In the genomic region with DNA sequence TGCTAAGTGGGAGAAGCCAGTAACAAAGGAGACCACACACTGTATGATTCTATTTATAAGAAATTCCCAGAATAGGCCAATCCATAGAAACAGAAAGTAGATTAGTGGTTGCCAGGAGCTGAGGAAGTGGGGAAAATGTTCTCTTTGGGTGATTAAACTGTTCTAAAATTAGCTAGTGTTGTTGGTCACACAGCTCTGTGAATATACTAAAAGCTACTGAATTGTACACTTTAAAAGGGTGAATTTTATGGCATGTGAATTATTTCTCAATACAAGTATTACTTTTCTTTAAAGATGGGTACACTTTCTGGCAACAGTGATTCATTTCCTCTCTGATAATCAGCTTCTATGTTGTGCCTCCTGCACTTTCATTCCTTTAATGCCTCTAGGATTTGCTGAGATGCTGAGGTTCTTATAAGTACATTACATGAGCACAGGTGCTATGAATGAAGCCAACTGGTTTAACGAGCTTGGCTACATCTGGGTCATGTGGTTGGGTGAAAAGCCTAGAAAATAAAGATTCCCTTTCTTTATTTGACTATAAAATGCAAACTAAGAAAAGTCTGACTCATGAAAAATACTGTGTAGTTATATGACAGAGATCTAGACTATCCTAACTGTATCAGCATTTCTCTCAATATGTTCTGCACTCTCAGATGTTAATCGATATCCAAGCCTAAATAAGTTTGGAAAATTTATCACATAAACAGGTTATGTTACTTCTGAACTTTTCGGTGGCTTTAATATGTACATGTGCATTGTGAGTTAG, we compare ENCODE assay signal across 10 cellular contexts.
A peak's percentile ranks its signal among the peaks of the same experiment; 100 is the strongest.
DNase-seq lines count a peak whose midpoint lies in the region; ATAC-seq, FAIRE-seq and TF ChIP-seq lines count a peak whose summit lies in the region.
"Had no signal": no experiment of that assay in that cellular context is flagged by ENCODE, and none has a peak within 500 bp of the region (broad histone marks: within the 10 kb centered on the region; RNA-seq: fewer than 3 reads in every experiment).

No MANE protein-coding gene starts in this region.

- no peaks in the 10 kb centered on the region for H3K79me2 ChIP-seq in osteoblast (ENCODE audit: insufficient read depth, low read length)

- H3K9me3 ChIP-seq in RWPE2 (ENCODE audit: severe bottlenecking) (no peaks in the 10 kb centered on the region), osteoblast (ENCODE audit: low read depth, low read length) (no peaks in the 10 kb centered on the region)

- H3K4me2 ChIP-seq in osteoblast (ENCODE audit: insufficient read depth, low read length): peak overlapping the region; percentile 61

- H3K36me3 ChIP-seq in RWPE2 (ENCODE audit: low read depth): peaks cover 3% of the 10 kb centered on the region; the same call in 1 of the 2 replicates
- H3K36me3 ChIP-seq in osteoblast (ENCODE audit: insufficient read depth, low read length): peaks cover 7% of the 10 kb centered on the region

- no peak for FAIRE-seq in frontal cortex (lab: Jason Lieb, UNC)

- TF ChIP-seq CTCF in RWPE2 (IDR thresholded peaks at IDR 0.05; ENCODE audit: poor library complexity, severe bottlenecking): no peak
- TF ChIP-seq CTCF in osteoblast (IDR thresholded peaks at IDR 0.05; ENCODE audit: extremely low read depth, low read depth, low read length): no peak

- H3K4me3 ChIP-seq in RWPE2 (ENCODE audit: severe bottlenecking) (no peak overlapping the region), osteoblast (ENCODE audit: insufficient read depth, low read length) (no peak overlapping the region)

- H3K27me3 ChIP-seq in RWPE2 (ENCODE audit: insufficient read depth, poor library complexity, severe bottlenecking) (no peaks in the 10 kb centered on the region), osteoblast (ENCODE audit: insufficient read depth, low read length) (no peaks in the 10 kb centered on the region)

- DNase-seq in CD1c-positive myeloid dendritic cell (ENCODE audit: extremely low spot score) (peak; percentile 18), RWPE2 (ENCODE audit: low spot score) (no peak), fibroblast of peridontal ligament (ENCODE audit: extremely low read depth) (peak; percentile 70), osteoblast (ENCODE audit: insufficient read length, low spot score, missing footprints) (no peak), frontal cortex (ENCODE audit: low spot score in 2 of 2) (no peak), NCI-H146 (lab: John Stamatoyannopoulos, UW) (no peak), 8988T (no peak)
- no peak for DNase-seq in stimulated activated CD4-positive, alpha-beta T cell treated with anti-CD3 and anti-CD28 coated beads, Interleukin-15, amount 100 ng/mL, for 24 hours
- DNase-seq: DMS 273 treated with DMSO at 0.1 percent for 48 hours; stimulated activated CD4-positive, alpha-beta T cell treated with anti-CD3 and anti-CD28 coated beads, Interleukin-12 subunit alpha, Interleukin-12 subunit beta, amount 100 ng/mL, for 4 hours had no signal

- H4K20me1 ChIP-seq in osteoblast (ENCODE audit: insufficient read depth, low read length): no peaks in the 10 kb centered on the region

- ATAC-seq in RWPE2 (ENCODE audit: low read depth): peak; percentile 96

- H3K27ac ChIP-seq in RWPE2 (ENCODE audit: poor library complexity, severe bottlenecking): peak overlapping the region; percentile 75
- peak overlapping the region; percentile 73 for H3K27ac ChIP-seq in osteoblast (ENCODE audit: low read depth, low read length)

- H3K4me1 ChIP-seq in RWPE2 (ENCODE audit: insufficient read depth, poor library complexity, severe bottlenecking) (peaks cover 23% of the 10 kb centered on the region), osteoblast (ENCODE audit: insufficient read depth, low read length) (peaks cover 17% of the 10 kb centered on the region)

- no peak overlapping the region for H2AFZ ChIP-seq in osteoblast (ENCODE audit: low read length)

Comparison
In these comparisons a context has a peak if more than half of its experiments do, and no peak if none do; other contexts are left out.
1. DNase-seq: peak in CD1c-positive myeloid dendritic cell (single experiment) and fibroblast of peridontal ligament (single experiment); none in RWPE2 (single experiment), osteoblast (single experiment), stimulated activated CD4-positive, alpha-beta T cell treated with anti-CD3 and anti-CD28 coated beads, Interleukin-15, amount 100 ng/mL, for 24 hours (single experiment), frontal cortex (0 of 2), NCI-H146 (single experiment) and 8988T (single experiment).